Comparison of ENCODE assay signal across 8 cellular contexts in genomic region chr1:16367968-16368910, GRCh38. TPM values are rescaled to one million over a fixed set of nuclear protein-coding genes. Genes with fewer than 3 reads are reported as not detected.
DNase-seq lines count a peak whose midpoint lies in the region; ATAC-seq and TF ChIP-seq lines count a peak whose summit lies in the region.

No MANE protein-coding gene starts in this region.

- peak overlapping the region; percentile 93 for H3K27ac Mint-ChIP-seq in Caco-2 (ENCODE audit: unreplicated experiment)

- H3K27ac ChIP-seq in mesodermal cell (ENCODE audit: low read depth, low read length, severe bottlenecking), result peak overlapping the region; percentile 93

- ATAC-seq in HG03354 (IDR thresholded peaks at IDR 0.05; ENCODE audit: poor library complexity, severe bottlenecking, unreplicated experiment), result no peak

- H3K36me3 ChIP-seq in Caco-2 (ENCODE audit: control insufficient read depth, insufficient read depth, low read length), result no peaks in the 10 kb centered on the region
- peaks cover 30% of the 10 kb centered on the region for H3K36me3 ChIP-seq in mesodermal cell (ENCODE audit: control insufficient read depth, insufficient read depth, low read length)

- peaks cover 15% of the 10 kb centered on the region for H3K4me1 Mint-ChIP-seq in Caco-2 (ENCODE audit: low read depth, unreplicated experiment)

- 14 to 19% methylated on average over 15 to 20 of the region's 24 CpGs for WGBS in mesodermal cell (ENCODE audit: insufficient coverage in 2 of 2), 2 experiments

- H3K9me3 Mint-ChIP-seq in Caco-2 (ENCODE audit: unreplicated experiment), result no peaks in the 10 kb centered on the region

- H3K4me3 ChIP-seq in Caco-2 (ENCODE audit: low read depth, low read length) (peak overlapping the region; percentile 78), choroid plexus epithelial cell (ENCODE audit: low read depth, low read length) (peak overlapping the region; percentile 89), mesodermal cell (ENCODE audit: extremely low read depth, insufficient read depth, low read length, poor library complexity, severe bottlenecking) (peak overlapping the region; percentile 62)

- H3K4me3 Mint-ChIP-seq in Caco-2 (ENCODE audit: unreplicated experiment), result peak overlapping the region; percentile 86

- DNase-seq in Caco-2 (no peak), M059J (ENCODE audit: low read depth) (peak; percentile 81), choroid plexus epithelial cell (ENCODE audit: low read depth) (peak; percentile 37), T1000 (lab: John Stamatoyannopoulos, UW) (no peak), AG20443 (ENCODE audit: low spot score) (no peak)
- no peak for DNase-seq in stimulated activated CD4-positive, alpha-beta T cell treated with anti-CD3 and anti-CD28 coated beads, Interleukin-2, amount 100 ng/mL, for 48 hours

- H3K9me3 ChIP-seq in Caco-2 (no peaks in the 10 kb centered on the region), mesodermal cell (ENCODE audit: control insufficient read depth, low read length) (no peaks in the 10 kb centered on the region)

- H3K27me3 ChIP-seq in Caco-2 (replicated peaks; ENCODE audit: control insufficient read depth, insufficient read depth, low read length), result no peaks in the 10 kb centered on the region

- no peak for TF ChIP-seq CTCF in Caco-2 (IDR thresholded peaks at IDR 0.05; ENCODE audit: insufficient read depth in 1 of 2, low read depth in 1 of 2, low read length in 1 of 2, severe bottlenecking in 1 of 2, unreplicated experiment in 1 of 2)
- TF ChIP-seq CTCF in choroid plexus epithelial cell (conservative IDR thresholded peaks at IDR 0.05; ENCODE audit: low read depth, low read length), result no peak

- intact Hi-C loops in Caco-2 (cut with micrococcal nuclease; ENCODE audit: unreplicated experiment), result loop anchor here (2.0 to 10.0 kb wide), 3 partner anchors 15 to 841 kb away; partner anchors contain the start of genes DNAJC16, FAM131C and FBXO42

- POLR2A ChIA-PET in Caco-2 (lab: Charles Lee), result no interaction called here

- CTCF ChIA-PET in Caco-2 (lab: Charles Lee), result interaction anchor here (0.6 kb wide), 1 partner anchor 22 kb away, joined by 3 read pairs; no protein-coding TSS in a partner anchor

- peaks cover 23% of the 10 kb centered on the region for H3K4me1 ChIP-seq in Caco-2
- peaks cover 9% of the 10 kb centered on the region for H3K4me1 ChIP-seq in mesodermal cell (ENCODE audit: control insufficient read depth, insufficient read depth, low read length, poor library complexity, severe bottlenecking)

- no peaks in the 10 kb centered on the region for H3K27me3 Mint-ChIP-seq in Caco-2 (ENCODE audit: insufficient read depth, unreplicated experiment)

- H3K36me3 Mint-ChIP-seq in Caco-2 (ENCODE audit: insufficient read depth, unreplicated experiment), result peaks cover 39% of the 10 kb centered on the region

- TSS peak; percentile 37 for BruUV-seq in Caco-2 (replicated peaks; lab: Mats Ljungman, UMichigan)

RNA-seq across cellular contexts. Expression of gene SZRD1, which starts 1.2 kb away (rescaled TPM):
- total RNA-seq in Caco-2 (2022), result 93.8 and 98.7 TPM in 2 replicates
- 91.1 and 125 TPM in 2 replicates for total RNA-seq in M059J (2014; rRNA removed; shearing (Covaris generic))
- 87.9 TPM for polyA plus RNA-seq in mesodermal cell (2013, experiment 1 of 2)
- polyA plus RNA-seq in mesodermal cell (2013, experiment 2 of 2), result 70.4 TPM

RNA-seq across cellular contexts. Expression of gene FBXO42, which starts 16.0 kb away (rescaled TPM):
- 11.3 TPM in 2 replicates for total RNA-seq in Caco-2 (2022)
- total RNA-seq in M059J (2014; rRNA removed; shearing (Covaris generic)), result 13.8 and 29.2 TPM in 2 replicates
- 19.1 TPM for polyA plus RNA-seq in mesodermal cell (2013, experiment 1 of 2)
- 15.0 TPM for polyA plus RNA-seq in mesodermal cell (2013, experiment 2 of 2)

Comparison
In these comparisons a context has a peak if more than half of its experiments do, and no peak if none do; other contexts are left out.
1. DNase-seq: peak in M059J (single experiment) and choroid plexus epithelial cell (single experiment); none in Caco-2 (0 of 2), stimulated activated CD4-positive, alpha-beta T cell treated with anti-CD3 and anti-CD28 coated beads, Interleukin-2, amount 100 ng/mL, for 48 hours (0 of 2), T1000 (single experiment) and AG20443 (single experiment).
2. Peak in every context shown above with its lines, with median percentiles within 50 percentile points of each other: H3K4me3 ChIP-seq.